In the genomic region with DNA sequence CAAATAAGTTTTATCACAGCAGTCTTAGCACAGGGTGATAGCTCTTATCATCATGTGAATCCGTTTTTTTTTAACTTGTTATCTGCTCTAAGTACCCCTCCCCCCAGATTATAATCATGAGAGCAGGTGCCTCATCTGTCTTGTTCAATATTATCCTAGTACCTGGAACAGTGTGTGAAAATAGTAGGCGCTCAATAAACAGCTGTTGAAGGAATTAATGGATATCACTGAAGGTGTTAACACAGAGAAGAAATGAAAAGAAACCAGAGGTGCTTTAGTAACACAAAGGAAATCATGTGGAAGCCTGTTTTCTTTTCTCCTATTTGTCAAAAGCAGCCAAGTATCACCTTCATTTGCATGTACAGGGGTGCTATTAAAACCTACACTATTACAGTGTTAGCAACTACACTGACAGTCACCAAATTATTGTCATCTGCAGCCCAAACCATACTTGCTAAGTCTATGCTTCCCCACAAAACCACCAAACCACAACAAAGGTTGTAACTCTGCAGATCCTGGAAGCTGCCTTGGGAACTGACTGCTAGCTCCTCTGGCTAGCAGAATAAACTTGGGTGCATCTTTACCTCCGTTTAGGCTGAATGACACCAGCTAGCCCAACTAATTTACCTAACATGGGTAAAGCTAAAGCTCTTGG, we compare ENCODE assay signal across 8 cellular contexts. TPM values are rescaled to one million over a fixed set of nuclear protein-coding genes. Genes with fewer than 3 reads are reported as not detected.
DNase-seq lines count a peak whose midpoint lies in the region; ATAC-seq and TF ChIP-seq lines count a peak whose summit lies in the region.

No MANE protein-coding gene starts in this region.

- H3K27ac ChIP-seq in PC-3 (ENCODE audit: low read length) = no peak overlapping the region

- ATAC-seq in GM21717 (IDR thresholded peaks at IDR 0.05; ENCODE audit: unreplicated experiment) = peak; percentile 23
- ATAC-seq in PC-3 = no peak
- ATAC-seq in HG03025 (IDR thresholded peaks at IDR 0.05; ENCODE audit: low FRiP score, unreplicated experiment) = no peak
- no peak for ATAC-seq in HG03280 (IDR thresholded peaks at IDR 0.05; ENCODE audit: unreplicated experiment)

- H3K79me2 ChIP-seq in PC-3 (ENCODE audit: low read length) = peaks cover 64% of the 10 kb centered on the region

- no peak overlapping the region for H3K9ac ChIP-seq in PC-3 (ENCODE audit: low read length)

- peak overlapping the region; percentile 35 for H3K4me3 Mint-ChIP-seq in activated naive CD8-positive, alpha-beta T cell treated with anti-CD3 and anti-CD28 coated beads for 36 hours

- intact Hi-C loops in PC-3 (cut with micrococcal nuclease) = loop anchor here (5.0 kb wide), 1 partner anchor 477 kb away; a partner anchor contains a TSS

- no peaks in the 10 kb centered on the region for H3K27me3 Mint-ChIP-seq in activated naive CD8-positive, alpha-beta T cell treated with anti-CD3 and anti-CD28 coated beads for 36 hours

- H3K4me1 Mint-ChIP-seq in activated naive CD8-positive, alpha-beta T cell treated with anti-CD3 and anti-CD28 coated beads for 36 hours = peaks cover 56% of the 10 kb centered on the region

- DNase-seq in PC-3 (peak; percentile 22), amniotic stem cell (lab: John Stamatoyannopoulos, UW) (no peak), AG20443 (ENCODE audit: low spot score) (no peak)
- DNase-seq in activated naive CD8-positive, alpha-beta T cell treated with anti-CD3 and anti-CD28 coated beads for 36 hours = peak; percentile 52
- peak; percentile 9 to 42 (median 22) for DNase-seq in stimulated activated CD4-positive, alpha-beta T cell treated with anti-CD3 and anti-CD28 coated beads, TNF-alpha, amount 100 ng/mL, for 48 hours (ENCODE audit: low read depth in 3 of 3)

- CTCF ChIA-PET in PC-3 (lab: Charles Lee) = no interaction called here

- peaks cover 18% of the 10 kb centered on the region for H3K36me3 ChIP-seq in PC-3 (ENCODE audit: low read depth, low read length)

- H3K4me3 ChIP-seq in PC-3 (ENCODE audit: low read length) = no peak overlapping the region

- peak overlapping the region; percentile 60 for H3K27ac Mint-ChIP-seq in activated naive CD8-positive, alpha-beta T cell treated with anti-CD3 and anti-CD28 coated beads for 36 hours

- H3K4me2 ChIP-seq in PC-3 (ENCODE audit: low read length) = no peak overlapping the region

- no TSS peak for BruUV-seq in PC-3 (replicated peaks; lab: Mats Ljungman, UMichigan)

- H3K9me3 Mint-ChIP-seq in activated naive CD8-positive, alpha-beta T cell treated with anti-CD3 and anti-CD28 coated beads for 36 hours = no peaks in the 10 kb centered on the region

- TF ChIP-seq CTCF in PC-3 (conservative IDR thresholded peaks at IDR 0.05; ENCODE audit: low read depth, low read length) = no peak

- H4K20me1 ChIP-seq in PC-3 (ENCODE audit: low read length) = peaks cover 12% of the 10 kb centered on the region; the same call in 1 of the 2 replicates

- H3K4me1 ChIP-seq in PC-3 (ENCODE audit: insufficient read depth, low read length) = peaks cover 40% of the 10 kb centered on the region

- no peaks in the 10 kb centered on the region for H3K27me3 ChIP-seq in PC-3 (ENCODE audit: low read length)

- H3K36me3 Mint-ChIP-seq in activated naive CD8-positive, alpha-beta T cell treated with anti-CD3 and anti-CD28 coated beads for 36 hours = peaks cover 20% of the 10 kb centered on the region

- H3F3A ChIP-seq in PC-3 (ENCODE audit: low read length, unreplicated experiment) = no peaks in the 10 kb centered on the region

- H2AFZ ChIP-seq in PC-3 (ENCODE audit: low read length) = no peak overlapping the region

- no peaks in the 10 kb centered on the region for H3K9me2 ChIP-seq in PC-3 (replicated peaks; ENCODE audit: low read length)

- POLR2A ChIA-PET in PC-3 (lab: Charles Lee; ENCODE audit: unreplicated experiment) = interaction anchor here (0.6 kb wide), 1 partner anchor 18 kb away, joined by 11 read pairs; no protein-coding TSS in a partner anchor

- H3K9me3 ChIP-seq in PC-3 (ENCODE audit: low read length) = no peaks in the 10 kb centered on the region

RNA-seq across cellular contexts. Expression of a gene that starts 2.9 kb away (rescaled TPM):
- total RNA-seq in PC-3 (2014; rRNA removed) = 24.3 and 26.1 TPM in 2 replicates
- total RNA-seq in activated naive CD8-positive, alpha-beta T cell treated with anti-CD3 and anti-CD28 coated beads for 36 hours = 10 to 100 TPM; 19.8 to 25.4 TPM

RNA-seq across cellular contexts. Expression of a gene that starts 3.1 kb away (rescaled TPM):
- total RNA-seq in PC-3 (2014; rRNA removed) = 22.0 and 27.2 TPM in 2 replicates
- 10 to 100 TPM; 26.3 to 27.2 TPM for total RNA-seq in activated naive CD8-positive, alpha-beta T cell treated with anti-CD3 and anti-CD28 coated beads for 36 hours

RNA-seq across cellular contexts. Expression of a gene that starts 50.7 kb away (rescaled TPM):
- total RNA-seq in PC-3 (2014; rRNA removed) = 78.6 and 83.1 TPM in 2 replicates
- 10 to 100 TPM; 26.8 to 27.0 TPM for total RNA-seq in activated naive CD8-positive, alpha-beta T cell treated with anti-CD3 and anti-CD28 coated beads for 36 hours

RNA-seq across cellular contexts. Expression of a gene that starts 50.8 kb away (rescaled TPM):
- 39.5 and 43.3 TPM in 2 replicates for total RNA-seq in PC-3 (2014; rRNA removed)
- total RNA-seq in activated naive CD8-positive, alpha-beta T cell treated with anti-CD3 and anti-CD28 coated beads for 36 hours = 10 to 100 TPM; 27.7 to 29.8 TPM

Comparison
In these comparisons a context has a peak if more than half of its experiments do, and no peak if none do; other contexts are left out.
1. DNase-seq: peak in PC-3 (single experiment), activated naive CD8-positive, alpha-beta T cell treated with anti-CD3 and anti-CD28 coated beads for 36 hours (single experiment) and stimulated activated CD4-positive, alpha-beta T cell treated with anti-CD3 and anti-CD28 coated beads, TNF-alpha, amount 100 ng/mL, for 48 hours (3 of 3); none in amniotic stem cell (single experiment) and AG20443 (single experiment).